ENCODE assay signal across 16 cellular contexts in genomic region chr20:63283397-63284082, GRCh38. TPM values are rescaled to one million over a fixed set of nuclear protein-coding genes. Genes with fewer than 3 reads are reported as not detected.
DNase-seq lines count a peak whose midpoint lies in the region; ATAC-seq and TF ChIP-seq lines count a peak whose summit lies in the region.
"Had no signal": no experiment of that assay in that cellular context is flagged by ENCODE, and none has a peak within 500 bp of the region (broad histone marks: within the 10 kb centered on the region; RNA-seq: fewer than 3 reads in every experiment).

No MANE protein-coding gene starts in this region.

- no peak overlapping the region for H3K27ac ChIP-seq in CD4-positive, CD25-positive, alpha-beta regulatory T cell (ENCODE audit: insufficient read depth, low read length, poor library complexity, severe bottlenecking)
- no peak overlapping the region for H3K27ac ChIP-seq in CD8-positive, alpha-beta memory T cell (ENCODE audit: low read depth, low read length)
- peak overlapping the region; percentile 53 for H3K27ac ChIP-seq in naive thymus-derived CD4-positive, alpha-beta T cell (ENCODE audit: low read depth, low read length)
- H3K27ac ChIP-seq: sigmoid colon, thyroid gland had no signal

- H3K4me1 Mint-ChIP-seq in CD4-positive, CD25-positive, alpha-beta regulatory T cell = peaks cover 0 to 4% (median 0%) of the 10 kb centered on the region in 4 donors
- H3K4me1 Mint-ChIP-seq in CD8-positive, alpha-beta memory T cell = peaks cover 4 to 7% (median 7%) of the 10 kb centered on the region in 3 donors
- peaks cover 3% of the 10 kb centered on the region for H3K4me1 Mint-ChIP-seq in activated CD8-positive, alpha-beta T cell treated with anti-CD3 and anti-CD28 coated beads for 36 hours (ENCODE audit: low read depth)
- peaks cover 0 to 4% (median 3%) of the 10 kb centered on the region in 7 donors for H3K4me1 Mint-ChIP-seq in naive thymus-derived CD4-positive, alpha-beta T cell

- no peaks in the 10 kb centered on the region for H3K9me3 Mint-ChIP-seq in CD4-positive, CD25-positive, alpha-beta regulatory T cell
- H3K9me3 Mint-ChIP-seq in CD8-positive, alpha-beta memory T cell = no peaks in the 10 kb centered on the region
- H3K9me3 Mint-ChIP-seq in activated CD8-positive, alpha-beta T cell treated with anti-CD3 and anti-CD28 coated beads for 36 hours = no peaks in the 10 kb centered on the region
- no peaks in the 10 kb centered on the region for H3K9me3 Mint-ChIP-seq in naive thymus-derived CD4-positive, alpha-beta T cell

- CTCF ChIA-PET in CD8-positive, alpha-beta memory T cell (lab: Charles Lee) = no interaction called here
- CTCF ChIA-PET in activated CD8-positive, alpha-beta T cell treated with anti-CD3 and anti-CD28 coated beads for 36 hours (lab: Charles Lee) = interaction anchor here (1.0 to 1.7 kb wide), 3 partner anchors 11 to 99 kb away, joined by 3 to 8 read pairs (median 4); no protein-coding TSS in a partner anchor
- CTCF ChIA-PET in naive thymus-derived CD4-positive, alpha-beta T cell (lab: Charles Lee) = no interaction called here

- no peaks in the 10 kb centered on the region for H3K27me3 Mint-ChIP-seq in CD4-positive, CD25-positive, alpha-beta regulatory T cell
- H3K27me3 Mint-ChIP-seq in CD8-positive, alpha-beta memory T cell = no peaks in the 10 kb centered on the region
- H3K27me3 Mint-ChIP-seq in activated CD8-positive, alpha-beta T cell treated with anti-CD3 and anti-CD28 coated beads for 36 hours = no peaks in the 10 kb centered on the region
- H3K27me3 Mint-ChIP-seq in naive thymus-derived CD4-positive, alpha-beta T cell = no peaks in the 10 kb centered on the region

- peaks cover 35% of the 10 kb centered on the region for H3K36me3 ChIP-seq in CD4-positive, CD25-positive, alpha-beta regulatory T cell (ENCODE audit: control insufficient read depth, insufficient read depth, low read length)
- H3K36me3 ChIP-seq in CD8-positive, alpha-beta memory T cell (ENCODE audit: insufficient read depth, low read length) = peaks cover 11% of the 10 kb centered on the region
- peaks cover under 1 to 97% (median 7%) of the 10 kb centered on the region in 3 experiments for H3K36me3 ChIP-seq in naive thymus-derived CD4-positive, alpha-beta T cell (ENCODE audit: control insufficient read depth in 2 of 3, insufficient read depth in 3 of 3, low read length in 3 of 3)

- intact Hi-C loops in activated CD8-positive, alpha-beta T cell treated with anti-CD3 and anti-CD28 coated beads for 36 hours (cut with micrococcal nuclease) = no loop called here
- intact Hi-C loops in naive thymus-derived CD4-positive, alpha-beta T cell (cut with micrococcal nuclease) = no loop called here

- DNase-seq in CD4-positive, CD25-positive, alpha-beta regulatory T cell = no peak
- DNase-seq in CD8-positive, alpha-beta memory T cell = no peak
- DNase-seq in activated CD8-positive, alpha-beta T cell treated with anti-CD3 and anti-CD28 coated beads for 36 hours = no peak
- DNase-seq in naive thymus-derived CD4-positive, alpha-beta T cell = no peak
- no peak for DNase-seq in inferior parietal cortex (ENCODE audit: extremely low spot score)
- DNase-seq in GM19240 (ENCODE audit: insufficient read length, low spot score) = no peak
- DNase-seq in NCI-H2227 treated with DMSO at 0.1 percent for 48 hours (lab: John Stamatoyannopoulos, UW) = no peak
- DNase-seq: activated CD4-positive, CD25-positive, alpha-beta regulatory T cell; DMS79; IMR-90; occipital lobe; sigmoid colon; stimulated activated CD4-positive, alpha-beta T cell treated with anti-CD3 and anti-CD28 coated beads, Interleukin-4, amount 100 ng/mL, for 1 hour; thyroid gland had no signal

- no peak overlapping the region for H3K4me3 ChIP-seq in CD4-positive, CD25-positive, alpha-beta regulatory T cell (ENCODE audit: low read depth, low read length)
- no peak overlapping the region for H3K4me3 ChIP-seq in CD8-positive, alpha-beta memory T cell (ENCODE audit: low read length)
- no peak overlapping the region for H3K4me3 ChIP-seq in naive thymus-derived CD4-positive, alpha-beta T cell (ENCODE audit: low read length)
- H3K4me3 ChIP-seq: sigmoid colon, thyroid gland had no signal

- peak overlapping the region; percentile 38 to 80 (median 74) for H3K4me3 Mint-ChIP-seq in CD4-positive, CD25-positive, alpha-beta regulatory T cell
- H3K4me3 Mint-ChIP-seq in CD8-positive, alpha-beta memory T cell = peak overlapping the region in 6 of 7 donors; percentile 28 to 79 (median 71)
- H3K4me3 Mint-ChIP-seq in activated CD8-positive, alpha-beta T cell treated with anti-CD3 and anti-CD28 coated beads for 36 hours = peak overlapping the region; percentile 70
- H3K4me3 Mint-ChIP-seq in naive thymus-derived CD4-positive, alpha-beta T cell = peak overlapping the region; percentile 47 to 83 (median 77)

- POLR2A ChIA-PET in CD8-positive, alpha-beta memory T cell (lab: Charles Lee) = interaction anchor here (0.5 to 1.6 kb wide), 2 partner anchors 11 to 34 kb away, joined by 3 to 6 read pairs; partner anchors contain the start of gene ARFGAP1
- POLR2A ChIA-PET in activated CD8-positive, alpha-beta T cell treated with anti-CD3 and anti-CD28 coated beads for 36 hours (lab: Charles Lee) = interaction anchor here (1.3 kb wide), 1 partner anchor 10 kb away, joined by 6 read pairs; the partner anchor contains the start of gene ARFGAP1
- POLR2A ChIA-PET in naive thymus-derived CD4-positive, alpha-beta T cell (lab: Charles Lee) = interaction anchor here (1.7 kb wide), 1 partner anchor 12 kb away, joined by 5 read pairs; no protein-coding TSS in a partner anchor

- H3K27ac Mint-ChIP-seq in CD4-positive, CD25-positive, alpha-beta regulatory T cell = peak overlapping the region in 2 of 3 donors; percentile 29 to 62
- H3K27ac Mint-ChIP-seq in CD8-positive, alpha-beta memory T cell = peak overlapping the region in 5 of 8 donors; percentile 7 to 84 (median 47)
- H3K27ac Mint-ChIP-seq in activated CD8-positive, alpha-beta T cell treated with anti-CD3 and anti-CD28 coated beads for 36 hours = peak overlapping the region; percentile 83
- H3K27ac Mint-ChIP-seq in naive thymus-derived CD4-positive, alpha-beta T cell = peak overlapping the region; percentile 39 to 91 (median 65)

- TF ChIP-seq CTCF in activated CD8-positive, alpha-beta T cell treated with anti-CD3 and anti-CD28 coated beads for 36 hours (IDR thresholded peaks at IDR 0.05) = no peak

- H3K4me1 ChIP-seq in CD4-positive, CD25-positive, alpha-beta regulatory T cell (ENCODE audit: control insufficient read depth, insufficient read depth, low read length, poor library complexity, severe bottlenecking) = peaks cover 3% of the 10 kb centered on the region
- no peaks in the 10 kb centered on the region for H3K4me1 ChIP-seq in CD8-positive, alpha-beta memory T cell (ENCODE audit: insufficient read depth, low read length)
- H3K4me1 ChIP-seq in naive thymus-derived CD4-positive, alpha-beta T cell (ENCODE audit: control insufficient read depth in 2 of 2, insufficient read depth in 2 of 2, low read length in 2 of 2) = no peaks in the 10 kb centered on the region
- H3K4me1 ChIP-seq: sigmoid colon, thyroid gland had no signal

- peaks cover 11% of the 10 kb centered on the region for H3K36me3 Mint-ChIP-seq in CD4-positive, CD25-positive, alpha-beta regulatory T cell
- H3K36me3 Mint-ChIP-seq in CD8-positive, alpha-beta memory T cell = peaks cover 0 to 71% (median 2%) of the 10 kb centered on the region in 3 donors
- peaks cover 7% of the 10 kb centered on the region for H3K36me3 Mint-ChIP-seq in activated CD8-positive, alpha-beta T cell treated with anti-CD3 and anti-CD28 coated beads for 36 hours (ENCODE audit: low read depth)
- peaks cover 0 to 8% (median 3%) of the 10 kb centered on the region in 5 donors for H3K36me3 Mint-ChIP-seq in naive thymus-derived CD4-positive, alpha-beta T cell

- no peak for ATAC-seq in CD4-positive, CD25-positive, alpha-beta regulatory T cell (ENCODE audit: low read depth in 2 of 2)
- peak; percentile 45 for ATAC-seq in activated CD8-positive, alpha-beta T cell treated with anti-CD3 and anti-CD28 coated beads for 36 hours
- ATAC-seq in naive thymus-derived CD4-positive, alpha-beta T cell = no peak

- no peaks in the 10 kb centered on the region for H3K27me3 ChIP-seq in CD4-positive, CD25-positive, alpha-beta regulatory T cell (ENCODE audit: control insufficient read depth, insufficient read depth, low read length)
- no peaks in the 10 kb centered on the region for H3K27me3 ChIP-seq in CD8-positive, alpha-beta memory T cell (ENCODE audit: insufficient read depth, low read length, poor library complexity, severe bottlenecking)
- H3K27me3 ChIP-seq in naive thymus-derived CD4-positive, alpha-beta T cell (ENCODE audit: control insufficient read depth in 2 of 2, insufficient read depth in 2 of 2, low read length in 2 of 2) = no peaks in the 10 kb centered on the region
- H3K27me3 ChIP-seq: sigmoid colon, thyroid gland had no signal

- H3K9me3 ChIP-seq in CD4-positive, CD25-positive, alpha-beta regulatory T cell (ENCODE audit: control insufficient read depth in 2 of 2, low read length in 2 of 2) = no peaks in the 10 kb centered on the region
- no peaks in the 10 kb centered on the region for H3K9me3 ChIP-seq in CD8-positive, alpha-beta memory T cell (ENCODE audit: low read length)
- no peaks in the 10 kb centered on the region for H3K9me3 ChIP-seq in naive thymus-derived CD4-positive, alpha-beta T cell (ENCODE audit: control insufficient read depth in 2 of 3, low read length in 3 of 3)
- H3K9me3 ChIP-seq: sigmoid colon, thyroid gland had no signal

RNA-seq across cellular contexts. Expression of gene COL20A1, which starts 9.4 kb away (rescaled TPM):
- total RNA-seq in CD4-positive, CD25-positive, alpha-beta regulatory T cell = 0.20 TPM
- polyA plus RNA-seq in CD4-positive, CD25-positive, alpha-beta regulatory T cell = not detected
- total RNA-seq in CD8-positive, alpha-beta memory T cell = under 1 TPM in 1 of 2 experiments, not detected in 1; 0.04 TPM
- not detected for polyA plus RNA-seq in CD8-positive, alpha-beta memory T cell
- total RNA-seq in activated CD8-positive, alpha-beta T cell treated with anti-CD3 and anti-CD28 coated beads for 36 hours = under 1 TPM in 1 of 2 experiments, not detected in 1; 0.04 TPM
- under 1 TPM in 1 of 5 experiments, not detected in 4; 0.08 TPM for total RNA-seq in naive thymus-derived CD4-positive, alpha-beta T cell
- not detected for polyA plus RNA-seq in naive thymus-derived CD4-positive, alpha-beta T cell
- total RNA-seq: IMR-90, RPMI7951, sigmoid colon had no signal
- polyA plus RNA-seq: IMR-90 had no signal

RNA-seq across cellular contexts. Expression of gene ARFGAP1, which starts 10.9 kb away (rescaled TPM):
- 123 TPM for total RNA-seq in CD4-positive, CD25-positive, alpha-beta regulatory T cell
- 10 to 100 TPM; 17.9 to 22.3 (median 20.6) TPM for polyA plus RNA-seq in CD4-positive, CD25-positive, alpha-beta regulatory T cell
- total RNA-seq in CD8-positive, alpha-beta memory T cell = 10 to 100 TPM; 71.0 to 77.5 TPM
- polyA plus RNA-seq in CD8-positive, alpha-beta memory T cell = 22.7 TPM
- total RNA-seq in activated CD8-positive, alpha-beta T cell treated with anti-CD3 and anti-CD28 coated beads for 36 hours = 10 to 100 TPM; 71.3 to 75.0 TPM
- 100 to 1,000 TPM in 4 of 5 experiments, 10 to 100 TPM in 1; 90.6 to 119 (median 107) TPM for total RNA-seq in naive thymus-derived CD4-positive, alpha-beta T cell
- 10 to 100 TPM; 15.9 to 24.4 TPM for polyA plus RNA-seq in naive thymus-derived CD4-positive, alpha-beta T cell

RNA-seq across cellular contexts. Expression of gene NKAIN4, which starts 29.3 kb away (rescaled TPM):
- not detected for total RNA-seq in CD4-positive, CD25-positive, alpha-beta regulatory T cell
- not detected for polyA plus RNA-seq in CD4-positive, CD25-positive, alpha-beta regulatory T cell
- total RNA-seq in CD8-positive, alpha-beta memory T cell = not detected
- not detected for polyA plus RNA-seq in CD8-positive, alpha-beta memory T cell
- total RNA-seq in activated CD8-positive, alpha-beta T cell treated with anti-CD3 and anti-CD28 coated beads for 36 hours = not detected
- not detected for total RNA-seq in naive thymus-derived CD4-positive, alpha-beta T cell
- not detected for polyA plus RNA-seq in naive thymus-derived CD4-positive, alpha-beta T cell
- total RNA-seq: IMR-90, RPMI7951 had no signal
- polyA plus RNA-seq: IMR-90 had no signal

RNA-seq across cellular contexts. Expression of gene BIRC7, which starts 47.8 kb away (rescaled TPM):
- not detected for total RNA-seq in CD4-positive, CD25-positive, alpha-beta regulatory T cell
- not detected for polyA plus RNA-seq in CD4-positive, CD25-positive, alpha-beta regulatory T cell
- total RNA-seq in CD8-positive, alpha-beta memory T cell = not detected
- not detected for polyA plus RNA-seq in CD8-positive, alpha-beta memory T cell
- total RNA-seq in activated CD8-positive, alpha-beta T cell treated with anti-CD3 and anti-CD28 coated beads for 36 hours = 1 to 10 TPM; 5.1 to 5.3 TPM
- not detected for total RNA-seq in naive thymus-derived CD4-positive, alpha-beta T cell
- polyA plus RNA-seq in naive thymus-derived CD4-positive, alpha-beta T cell = not detected
- total RNA-seq: frontal cortex, IMR-90, occipital lobe, RPMI7951, thyroid gland had no signal
- polyA plus RNA-seq: IMR-90 had no signal
